1 cellular context compared by ENCODE assay signal in genomic region chr1:86258106-86258505, GRCh38.
TF ChIP-seq lines count a peak whose summit lies in the region.

No MANE protein-coding gene starts in this region.

TF ChIP-seq in WTC11, 78 proteins besides CTCF, POLR2A, EP300 and RAD21:
- TF ChIP-seq STAT6 (CRISPR knock-in tag; conservative IDR thresholded peaks at IDR 0.05; ENCODE audit: low read depth) (no peak), TEAD4 (CRISPR knock-in tag; IDR thresholded peaks at IDR 0.05) (no peak), ZNF232 (CRISPR knock-in tag; IDR thresholded peaks at IDR 0.05) (no peak), ZMAT4 (CRISPR knock-in tag; IDR thresholded peaks at IDR 0.05) (no peak), FOXJ3 (CRISPR knock-in tag; IDR thresholded peaks at IDR 0.05; ENCODE audit: borderline replicate concordance) (no peak), TP53 (CRISPR knock-in tag; IDR thresholded peaks at IDR 0.05) (no peak), MYBL2 (CRISPR knock-in tag; IDR thresholded peaks at IDR 0.05) (no peak), E2F5 (CRISPR knock-in tag; IDR thresholded peaks at IDR 0.05) (no peak), ZNF396 (CRISPR knock-in tag; IDR thresholded peaks at IDR 0.05; ENCODE audit: borderline replicate concordance) (no peak), KAT7 (CRISPR knock-in tag; IDR thresholded peaks at IDR 0.05; ENCODE audit: borderline replicate concordance) (no peak), USF1 (CRISPR knock-in tag; IDR thresholded peaks at IDR 0.05) (no peak), CREM (CRISPR knock-in tag; IDR thresholded peaks at IDR 0.05) (no peak), ELF4 (CRISPR knock-in tag; IDR thresholded peaks at IDR 0.05; ENCODE audit: low read depth) (no peak), OVOL2 (CRISPR knock-in tag; IDR thresholded peaks at IDR 0.05; ENCODE audit: borderline replicate concordance) (no peak), ZNF281 (CRISPR knock-in tag; IDR thresholded peaks at IDR 0.05) (no peak)
- TF ChIP-seq, protein P1, sequence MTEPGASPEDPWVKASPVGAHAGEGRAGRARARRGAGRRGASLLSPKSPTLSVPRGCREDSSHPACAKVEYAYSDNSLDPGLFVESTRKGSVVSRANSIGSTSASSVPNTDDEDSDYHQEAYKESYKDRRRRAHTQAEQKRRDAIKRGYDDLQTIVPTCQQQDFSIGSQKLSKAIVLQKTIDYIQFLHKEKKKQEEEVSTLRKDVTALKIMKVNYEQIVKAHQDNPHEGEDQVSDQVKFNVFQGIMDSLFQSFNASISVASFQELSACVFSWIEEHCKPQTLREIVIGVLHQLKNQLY (CRISPR knock-in tag; IDR thresholded peaks at IDR 0.05): no peak
- TF ChIP-seq, protein P2, sequence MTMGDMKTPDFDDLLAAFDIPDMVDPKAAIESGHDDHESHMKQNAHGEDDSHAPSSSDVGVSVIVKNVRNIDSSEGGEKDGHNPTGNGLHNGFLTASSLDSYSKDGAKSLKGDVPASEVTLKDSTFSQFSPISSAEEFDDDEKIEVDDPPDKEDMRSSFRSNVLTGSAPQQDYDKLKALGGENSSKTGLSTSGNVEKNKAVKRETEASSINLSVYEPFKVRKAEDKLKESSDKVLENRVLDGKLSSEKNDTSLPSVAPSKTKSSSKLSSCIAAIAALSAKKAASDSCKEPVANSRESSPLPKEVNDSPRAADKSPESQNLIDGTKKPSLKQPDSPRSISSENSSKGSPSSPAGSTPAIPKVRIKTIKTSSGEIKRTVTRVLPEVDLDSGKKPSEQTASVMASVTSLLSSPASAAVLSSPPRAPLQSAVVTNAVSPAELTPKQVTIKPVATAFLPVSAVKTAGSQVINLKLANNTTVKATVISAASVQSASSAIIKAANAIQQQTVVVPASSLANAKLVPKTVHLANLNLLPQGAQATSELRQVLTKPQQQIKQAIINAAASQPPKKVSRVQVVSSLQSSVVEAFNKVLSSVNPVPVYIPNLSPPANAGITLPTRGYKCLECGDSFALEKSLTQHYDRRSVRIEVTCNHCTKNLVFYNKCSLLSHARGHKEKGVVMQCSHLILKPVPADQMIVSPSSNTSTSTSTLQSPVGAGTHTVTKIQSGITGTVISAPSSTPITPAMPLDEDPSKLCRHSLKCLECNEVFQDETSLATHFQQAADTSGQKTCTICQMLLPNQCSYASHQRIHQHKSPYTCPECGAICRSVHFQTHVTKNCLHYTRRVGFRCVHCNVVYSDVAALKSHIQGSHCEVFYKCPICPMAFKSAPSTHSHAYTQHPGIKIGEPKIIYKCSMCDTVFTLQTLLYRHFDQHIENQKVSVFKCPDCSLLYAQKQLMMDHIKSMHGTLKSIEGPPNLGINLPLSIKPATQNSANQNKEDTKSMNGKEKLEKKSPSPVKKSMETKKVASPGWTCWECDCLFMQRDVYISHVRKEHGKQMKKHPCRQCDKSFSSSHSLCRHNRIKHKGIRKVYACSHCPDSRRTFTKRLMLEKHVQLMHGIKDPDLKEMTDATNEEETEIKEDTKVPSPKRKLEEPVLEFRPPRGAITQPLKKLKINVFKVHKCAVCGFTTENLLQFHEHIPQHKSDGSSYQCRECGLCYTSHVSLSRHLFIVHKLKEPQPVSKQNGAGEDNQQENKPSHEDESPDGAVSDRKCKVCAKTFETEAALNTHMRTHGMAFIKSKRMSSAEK (CRISPR knock-in tag; IDR thresholded peaks at IDR 0.05; ENCODE audit: borderline replicate concordance): no peak
- TF ChIP-seq, protein P3, sequence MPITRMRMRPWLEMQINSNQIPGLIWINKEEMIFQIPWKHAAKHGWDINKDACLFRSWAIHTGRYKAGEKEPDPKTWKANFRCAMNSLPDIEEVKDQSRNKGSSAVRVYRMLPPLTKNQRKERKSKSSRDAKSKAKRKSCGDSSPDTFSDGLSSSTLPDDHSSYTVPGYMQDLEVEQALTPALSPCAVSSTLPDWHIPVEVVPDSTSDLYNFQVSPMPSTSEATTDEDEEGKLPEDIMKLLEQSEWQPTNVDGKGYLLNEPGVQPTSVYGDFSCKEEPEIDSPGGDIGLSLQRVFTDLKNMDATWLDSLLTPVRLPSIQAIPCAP (CRISPR knock-in tag; IDR thresholded peaks at IDR 0.05): no peak
- TF ChIP-seq, protein P4, sequence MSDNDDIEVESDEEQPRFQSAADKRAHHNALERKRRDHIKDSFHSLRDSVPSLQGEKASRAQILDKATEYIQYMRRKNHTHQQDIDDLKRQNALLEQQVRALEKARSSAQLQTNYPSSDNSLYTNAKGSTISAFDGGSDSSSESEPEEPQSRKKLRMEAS (CRISPR knock-in tag; IDR thresholded peaks at IDR 0.05): no peak
